Comparison of ENCODE assay signal across 24 cellular contexts in the genomic region with DNA sequence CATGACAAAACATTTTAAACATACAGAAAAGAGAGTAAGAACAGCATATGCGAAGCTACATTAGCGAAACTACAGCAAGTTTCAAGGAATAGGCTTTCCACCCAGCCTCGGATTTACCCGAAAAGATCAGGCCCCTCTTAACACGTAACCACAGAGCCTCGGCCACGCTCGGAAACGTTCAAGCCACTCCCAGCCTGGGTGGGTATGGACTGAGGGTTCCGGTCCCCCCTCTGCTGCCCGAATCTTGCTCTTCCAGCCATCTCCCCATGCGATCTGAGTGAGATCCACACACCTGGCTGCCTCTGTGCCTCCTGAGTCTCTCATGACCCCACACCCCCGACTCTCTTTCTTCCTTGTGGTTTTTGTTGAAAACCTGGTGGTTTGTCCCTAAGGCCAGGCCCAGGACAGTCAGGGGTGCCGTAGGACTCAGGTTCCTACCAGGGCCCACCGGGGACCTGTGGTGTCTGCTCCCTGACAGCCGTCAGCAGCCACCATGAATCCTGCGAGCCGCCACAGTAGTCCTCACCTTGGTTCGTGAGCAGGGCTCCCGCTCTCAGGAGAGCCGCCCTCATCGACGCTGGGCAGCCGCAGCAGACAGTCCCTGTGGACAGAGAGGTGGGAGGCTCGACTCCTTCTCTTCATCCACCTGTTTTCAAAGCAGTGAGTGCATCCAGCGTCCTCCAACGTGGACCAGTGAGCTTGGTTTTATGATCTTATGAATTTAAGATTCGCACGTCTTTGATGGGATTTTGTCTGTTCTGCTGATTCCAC. TPM values are rescaled to one million over a fixed set of nuclear protein-coding genes. Genes with fewer than 3 reads are reported as not detected.
DNase-seq lines count a peak whose midpoint lies in the region; ATAC-seq, FAIRE-seq and TF ChIP-seq lines count a peak whose summit lies in the region.
"Had no signal": no experiment of that assay in that cellular context is flagged by ENCODE, and none has a peak within 500 bp of the region (broad histone marks: within the 10 kb centered on the region; RNA-seq: fewer than 3 reads in every experiment).

No MANE protein-coding gene starts in this region.

- no peak overlapping the region for H4K5ac ChIP-seq in H1 (ENCODE audit: insufficient read length, low read depth, low read length)

- H3K79me1 ChIP-seq in H1 (ENCODE audit: low read depth, low read length): no peaks in the 10 kb centered on the region; the same call in 1 of the 2 replicates

- TF ChIP-seq CTCF in H1 (IDR thresholded peaks at IDR 0.05; ENCODE audit: control extremely low read depth in 1 of 3, insufficient read depth in 1 of 3, low read depth in 1 of 3, low read length in 3 of 3) (no peak), osteoblast (IDR thresholded peaks at IDR 0.05; ENCODE audit: extremely low read depth, low read depth, low read length) (no peak), thyroid gland (IDR thresholded peaks at IDR 0.05) (no peak)

- H3K27me3 ChIP-seq in BLaER1 (peaks cover 37% of the 10 kb centered on the region), H1 (replicated peaks in 1 of 4; ENCODE audit: control insufficient read depth in 3 of 4, extremely low read depth in 1 of 4, insufficient read depth in 3 of 4, low read length in 3 of 4) (no peaks in the 10 kb centered on the region), osteoblast (ENCODE audit: insufficient read depth, low read length) (no peaks in the 10 kb centered on the region), thyroid gland (no peaks in the 10 kb centered on the region)

- H4K8ac ChIP-seq in H1 (ENCODE audit: extremely low read depth, insufficient read depth, low read length): no peak overlapping the region

- H3K4me1 ChIP-seq in BLaER1 (peaks cover 70% of the 10 kb centered on the region), H1 (replicated peaks in 1 of 4; ENCODE audit: control insufficient read depth in 3 of 4, insufficient read depth in 4 of 4, low read length in 3 of 4) (no peaks in the 10 kb centered on the region), osteoblast (ENCODE audit: insufficient read depth, low read length) (no peaks in the 10 kb centered on the region), thyroid gland (no peaks in the 10 kb centered on the region)
- H3K4me1 ChIP-seq: A549, HAP-1 had no signal

- H2BK5ac ChIP-seq in H1 (ENCODE audit: low read depth, low read length): peak overlapping the region; percentile 63; the same call in 1 of the 2 replicates

- POLR2A ChIA-PET in H1 (lab: Charles Lee; ENCODE audit: partially characterized antibody): interaction anchor here (0.9 to 2.4 kb wide), 5 partner anchors 9 to 192 kb away, joined by 3 to 10 read pairs (median 4); no protein-coding TSS in a partner anchor

- intact Hi-C loops in thyroid gland (cut with DNase I): no loop called here

- CTCF ChIA-PET in H1 (lab: Charles Lee; ENCODE audit: partially characterized antibody): interaction anchor here (1.4 kb wide), 1 partner anchor 19 kb away, joined by 5 read pairs; no protein-coding TSS in a partner anchor

- ATAC-seq in GM21529 (IDR thresholded peaks at IDR 0.05; ENCODE audit: unreplicated experiment): no peak
- ATAC-seq: A549; CD8-positive, alpha-beta T cell; GM12878 had no signal

- no peak overlapping the region for H3K4me3 ChIP-seq in BLaER1
- H3K4me3 ChIP-seq in H1 (ENCODE audit: extremely low read depth in 1 of 4, insufficient read depth in 2 of 4, low read depth in 3 of 4, low read length in 4 of 4): no peak overlapping the region
- no peak overlapping the region for H3K4me3 ChIP-seq in osteoblast (ENCODE audit: insufficient read depth, low read length)
- H3K4me3 ChIP-seq in thyroid gland (replicated peaks in 1 of 3): no peak overlapping the region
- H3K4me3 ChIP-seq: A549, GM12878, HAP-1 had no signal

- no peak overlapping the region for H3K9ac ChIP-seq in BLaER1
- no peak overlapping the region for H3K9ac ChIP-seq in H1 (replicated peaks in 1 of 4; ENCODE audit: extremely low read depth in 1 of 4, low read depth in 3 of 4, low read length in 3 of 4)

- H2BK120ac ChIP-seq in H1 (replicated peaks; ENCODE audit: low read depth, low read length): no peak overlapping the region

- no peak for TF ChIP-seq EP300 in H1 (IDR thresholded peaks at IDR 0.05; ENCODE audit: borderline replicate concordance in 1 of 2, low read depth in 2 of 2, low read length in 2 of 2)

- H3K4ac ChIP-seq in H1 (replicated peaks; ENCODE audit: insufficient read length, low read depth, low read length): no peak overlapping the region

- H4K91ac ChIP-seq in H1 (replicated peaks; ENCODE audit: insufficient read length, low read length): no peak overlapping the region

- H3K14ac ChIP-seq in H1 (ENCODE audit: insufficient read length): no peak overlapping the region

- peak overlapping the region; percentile 80 for H3K4me2 ChIP-seq in BLaER1
- H3K4me2 ChIP-seq in H1 (ENCODE audit: insufficient read depth in 1 of 2, low read depth in 2 of 2, low read length in 2 of 2): no peak overlapping the region
- H3K4me2 ChIP-seq in osteoblast (ENCODE audit: insufficient read depth, low read length): no peak overlapping the region
- H3K4me2 ChIP-seq: A549 had no signal

- no peak overlapping the region for H2BK12ac ChIP-seq in H1 (ENCODE audit: low read depth, low read length)

- H3K36me3 ChIP-seq in BLaER1 (no peaks in the 10 kb centered on the region), H1 (ENCODE audit: control insufficient read depth in 2 of 4, insufficient read depth in 4 of 4, low read length in 3 of 4) (peaks cover 0 to 5% (median 0%) of the 10 kb centered on the region in 4 experiments; a peak in 1 of 8 replicates), osteoblast (ENCODE audit: insufficient read depth, low read length) (no peaks in the 10 kb centered on the region), thyroid gland (no peaks in the 10 kb centered on the region)
- H3K36me3 ChIP-seq: HAP-1 had no signal

- TF ChIP-seq POLR2A in H1 (IDR thresholded peaks at IDR 0.05; ENCODE audit: control extremely low read depth in 1 of 2, low read depth in 2 of 2, low read length in 2 of 2) (no peak), thyroid gland (IDR thresholded peaks at IDR 0.05) (no peak)

- no peak overlapping the region for H2BK20ac ChIP-seq in H1 (ENCODE audit: low read length)

- H2AFZ ChIP-seq in H1 (ENCODE audit: low read length) (no peak overlapping the region), osteoblast (ENCODE audit: low read length) (no peak overlapping the region)

- peaks cover 21% of the 10 kb centered on the region; the same call in 1 of the 2 replicates for H4K20me1 ChIP-seq in BLaER1
- H4K20me1 ChIP-seq in H1 (replicated peaks in 1 of 2; ENCODE audit: control insufficient read depth in 1 of 2, insufficient read depth in 2 of 2, low read length in 2 of 2): peaks cover 0 to 20% of the 10 kb centered on the region in 2 experiments
- H4K20me1 ChIP-seq in osteoblast (ENCODE audit: insufficient read depth, low read length): no peaks in the 10 kb centered on the region

- H3K27ac ChIP-seq in BLaER1 (no peak overlapping the region), H1 (ENCODE audit: low read depth, low read length) (no peak overlapping the region), osteoblast (ENCODE audit: low read depth, low read length) (no peak overlapping the region), thyroid gland (no peak overlapping the region)
- H3K27ac ChIP-seq: 22Rv1, A549, HL-60 had no signal

- no peak for TF ChIP-seq RAD21 in H1 (IDR thresholded peaks at IDR 0.05 in 1 of 2, conservative IDR thresholded peaks at IDR 0.05 in 1 of 2; ENCODE audit: low read depth in 2 of 2, low read length in 2 of 2)

- H3K18ac ChIP-seq in H1 (ENCODE audit: extremely low read depth, low read length): no peak overlapping the region

- no peak overlapping the region for H3K56ac ChIP-seq in H1 (replicated peaks; ENCODE audit: insufficient read length, low read depth, low read length)

- H2AK5ac ChIP-seq in H1 (ENCODE audit: low read depth, low read length): no peak overlapping the region; the same call in 1 of the 2 replicates

- H3K23ac ChIP-seq in H1 (ENCODE audit: insufficient read length): no peak overlapping the region

- no peak overlapping the region for H2BK15ac ChIP-seq in H1 (ENCODE audit: low read length)

- H3K79me2 ChIP-seq in H1 (ENCODE audit: control insufficient read depth in 1 of 2, insufficient read depth in 2 of 2, low read length in 2 of 2): no peaks in the 10 kb centered on the region
- H3K79me2 ChIP-seq in osteoblast (ENCODE audit: insufficient read depth, low read length): no peaks in the 10 kb centered on the region

- peaks cover 26% of the 10 kb centered on the region for H3K23me2 ChIP-seq in H1 (ENCODE audit: low read depth, low read length)

- no peaks in the 10 kb centered on the region for H3K9me3 ChIP-seq in BLaER1
- H3K9me3 ChIP-seq in H1 (ENCODE audit: insufficient read depth in 2 of 2, low read depth in 1 of 2, low read length in 1 of 2): peaks cover 14 to 17% of the 10 kb centered on the region in 2 experiments
- no peaks in the 10 kb centered on the region for H3K9me3 ChIP-seq in osteoblast (ENCODE audit: low read depth, low read length)
- H3K9me3 ChIP-seq in thyroid gland: no peaks in the 10 kb centered on the region
- H3K9me3 ChIP-seq: HAP-1 had no signal

- DNase-seq in activated effector memory CD4-positive, alpha-beta T cell treated with anti-CD3 and anti-CD28 coated beads, Interleukin-2, amount 50 U/mL, for 16 hours: peak; percentile 24
- DNase-seq in activated effector memory CD4-positive, alpha-beta T cell treated with Interleukin-2 at 50 U/mL for 16 hours: no peak
- DNase-seq in H1 (ENCODE audit: low read depth in 1 of 2, low spot score in 2 of 2) (no peak), osteoblast (ENCODE audit: insufficient read length, low spot score, missing footprints) (peak; percentile 38), thyroid gland (no peak)
- DNase-seq in activated naive CD4-positive, alpha-beta T cell (lab: John Stamatoyannopoulos, UW): no peak
- DNase-seq: AML-193; Calu3; CD8-positive, alpha-beta T cell; DMS 273 treated with DMSO at 0.1 percent for 48 hours; DMS53; DND-41; EL had no signal

- WGBS in H1 (ENCODE audit: extremely low coverage in 1 of 2, insufficient coverage in 1 of 2, insufficient read length in 1 of 2, insufficient replicate concordance in 2 of 2, low coverage in 1 of 2, low lambda C conversion rate in 2 of 2, missing lambda C conversion rate in 1 of 2), 2 experiments: 90% methylated on average over 29 of the region's 29 CpGs; no CpG with 5 or more reads in 1 of the 2 experiments
- 94 to 96% methylated on average over 28 to 29 of the region's 29 CpGs for WGBS in thyroid gland, 2 donors

- FAIRE-seq in H1 (lab: Jason Lieb, UNC): no peak
- FAIRE-seq: A549, GM12878 had no signal

RNA-seq across cellular contexts. Expression of a gene that starts 18.5 kb away (rescaled TPM):
- 16.7 and 19.3 TPM in 2 replicates for total RNA-seq in H1 (2021; fragmentation: NEBNext Ultra II Directional; extraction: Animal tissue kit (Norgen Biotek cat#: 25700))
- 7.5 and 10.4 TPM in 2 replicates for polyA plus RNA-seq in H1 (2011; rRNA removed)
- polyA plus RNA-seq in H1 (2011; cell fraction: cytosol; rRNA removed): 8.2 TPM
- polyA plus RNA-seq in H1 (2011; cell fraction: nucleus; rRNA removed): 24.2 TPM
- 10.6 to 18.0 TPM (median 14.3 TPM) in 4 replicates for polyA plus RNA-seq in H1 (2012, experiment 1 of 2)
- 7.0 TPM for polyA plus RNA-seq in H1 (2012, experiment 2 of 2)
- polyA plus RNA-seq in H1 (2013, experiment 1 of 2): 6.2 TPM
- polyA plus RNA-seq in H1 (2013, experiment 2 of 2): 5.8 TPM
- 14.2 and 17.3 TPM in 2 replicates for polyA minus RNA-seq in H1 (2011; rRNA and poly(A)+ RNA removed)
- 9.8 TPM for polyA minus RNA-seq in H1 (2011; cell fraction: cytosol; rRNA and poly(A)+ RNA removed)
- polyA minus RNA-seq in H1 (2011; cell fraction: nucleus; rRNA and poly(A)+ RNA removed): 27.6 TPM
- total RNA-seq in osteoblast: under 0.01 TPM in 1 of 2 replicates, not detected in the other
- 1 to 10 TPM; 2.1 to 9.3 (median 3.5) TPM for total RNA-seq in thyroid gland
- total RNA-seq: CD8-positive, alpha-beta T cell; HT1080 had no signal

RNA-seq across cellular contexts. Expression of a gene that starts 51.5 kb away (rescaled TPM):
- total RNA-seq in H1 (2021; fragmentation: NEBNext Ultra II Directional; extraction: Animal tissue kit (Norgen Biotek cat#: 25700)): 21.7 and 21.8 TPM in 2 replicates
- 0.47 and 0.97 TPM in 2 replicates for polyA plus RNA-seq in H1 (2011; rRNA removed)
- polyA plus RNA-seq in H1 (2011; cell fraction: cytosol; rRNA removed): 0.56 TPM
- 3.0 TPM for polyA plus RNA-seq in H1 (2011; cell fraction: nucleus; rRNA removed)
- 4.6 to 12.2 TPM (median 10.6 TPM) in 4 replicates for polyA plus RNA-seq in H1 (2012, experiment 1 of 2)
- 0.80 TPM for polyA plus RNA-seq in H1 (2012, experiment 2 of 2)
- 23.8 TPM for polyA plus RNA-seq in H1 (2013, experiment 1 of 2)
- polyA plus RNA-seq in H1 (2013, experiment 2 of 2): 24.8 TPM
- polyA minus RNA-seq in H1 (2011; rRNA and poly(A)+ RNA removed): not detected in 2 replicates
- polyA minus RNA-seq in H1 (2011; cell fraction: cytosol; rRNA and poly(A)+ RNA removed): 6.3 TPM
- 4.3 TPM for polyA minus RNA-seq in H1 (2011; cell fraction: nucleus; rRNA and poly(A)+ RNA removed)
- total RNA-seq in osteoblast (not detected in 2 replicates), thyroid gland (not detected)
- total RNA-seq: Calu3; CD8-positive, alpha-beta T cell; G401; GM12878; H4; HT1080 had no signal
- polyA plus RNA-seq: A549, BJ, GM12878 had no signal

RNA-seq across cellular contexts. Expression of a gene that starts 59.1 kb away (rescaled TPM):
- total RNA-seq in H1 (2021; fragmentation: NEBNext Ultra II Directional; extraction: Animal tissue kit (Norgen Biotek cat#: 25700)): 4.7 and 5.6 TPM in 2 replicates
- polyA plus RNA-seq in H1 (2011; rRNA removed): 5.6 and 7.8 TPM in 2 replicates
- polyA plus RNA-seq in H1 (2011; cell fraction: cytosol; rRNA removed): 4.6 TPM
- 17.4 TPM for polyA plus RNA-seq in H1 (2011; cell fraction: nucleus; rRNA removed)
- 3.4 to 5.9 TPM (median 5.1 TPM) in 4 replicates for polyA plus RNA-seq in H1 (2012, experiment 1 of 2)
- 3.8 TPM for polyA plus RNA-seq in H1 (2012, experiment 2 of 2)
- polyA plus RNA-seq in H1 (2013, experiment 1 of 2): 3.8 TPM
- polyA plus RNA-seq in H1 (2013, experiment 2 of 2): 3.5 TPM
- 1.6 and 1.7 TPM in 2 replicates for polyA minus RNA-seq in H1 (2011; rRNA and poly(A)+ RNA removed)
- polyA minus RNA-seq in H1 (2011; cell fraction: cytosol; rRNA and poly(A)+ RNA removed): 5.8 TPM
- polyA minus RNA-seq in H1 (2011; cell fraction: nucleus; rRNA and poly(A)+ RNA removed): 6.0 TPM
- total RNA-seq in osteoblast: not detected in 2 replicates
- total RNA-seq in thyroid gland: 1 to 10 TPM in 1 of 4 donors, under 1 TPM in 2, not detected in 1; 0.40 to 1.3 (median 0.63) TPM
- total RNA-seq: Calu3; CD8-positive, alpha-beta T cell; G401; GM12878; H4 had no signal
- polyA plus RNA-seq: A549, BJ had no signal

Comparison
In these comparisons a context has a peak if more than half of its experiments do, and no peak if none do; other contexts are left out.
1. DNase-seq: peak in activated effector memory CD4-positive, alpha-beta T cell treated with anti-CD3 and anti-CD28 coated beads, Interleukin-2, amount 50 U/mL, for 16 hours (single experiment) and osteoblast (single experiment); none in activated effector memory CD4-positive, alpha-beta T cell treated with Interleukin-2 at 50 U/mL for 16 hours (single experiment), H1 (0 of 2), activated naive CD4-positive, alpha-beta T cell (0 of 4) and thyroid gland (0 of 2).
2. RNA of a gene that starts 51.5 kb away (total RNA-seq): 21.7 to 21.8 TPM in H1; not detected in osteoblast and not detected in thyroid gland; every median in the first group is over 10 times any median in the second.